In the genomic region with DNA sequence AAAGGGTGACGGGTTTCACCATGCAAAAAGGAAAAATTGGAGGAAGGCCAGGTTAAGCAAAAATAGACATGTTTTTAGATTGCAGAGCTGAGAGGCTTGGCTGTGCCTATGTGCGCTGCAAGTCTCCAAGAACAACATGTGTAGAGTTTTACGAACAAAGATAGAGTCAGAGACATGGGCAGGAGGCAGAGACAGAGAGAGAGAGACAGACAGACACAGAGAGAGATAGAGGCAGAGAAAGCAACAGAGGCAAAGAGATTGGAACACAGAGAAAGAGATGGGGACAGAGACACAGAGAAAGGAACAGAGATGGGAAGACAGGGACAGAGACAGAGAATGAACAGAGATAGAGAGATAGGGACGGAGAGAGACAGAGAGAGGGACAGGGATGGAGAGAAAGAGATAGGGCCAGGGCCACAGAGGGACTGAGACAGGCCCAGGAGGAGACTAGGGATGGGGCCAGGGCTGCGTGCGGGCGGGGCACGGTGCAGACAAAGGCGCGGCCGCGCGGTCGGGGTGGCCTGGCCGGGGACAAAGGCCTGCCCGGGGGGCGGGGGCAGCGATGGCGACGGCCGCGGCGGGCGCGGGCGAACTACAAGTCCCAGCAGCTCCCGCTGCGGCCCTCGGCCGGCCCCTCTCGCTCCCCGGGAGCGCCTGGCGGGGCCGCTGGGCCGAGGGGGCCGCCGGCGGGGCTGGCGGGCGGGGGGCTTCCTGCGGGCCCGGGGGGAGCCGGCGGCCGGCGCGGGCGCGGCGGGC, we compare ENCODE assay signal across 1 cellular context.
TF ChIP-seq lines count a peak whose summit lies in the region.

A gene (plus strand): TSS at position 633 of the 756 bp plus-strand sequence. CDS start 3,140 bp downstream, outside the sequence.

TF ChIP-seq in HepG2, 621 proteins besides CTCF, POLR2A, EP300 and RAD21 (continued from another document and continues in another):
- TF ChIP-seq, protein P1, sequence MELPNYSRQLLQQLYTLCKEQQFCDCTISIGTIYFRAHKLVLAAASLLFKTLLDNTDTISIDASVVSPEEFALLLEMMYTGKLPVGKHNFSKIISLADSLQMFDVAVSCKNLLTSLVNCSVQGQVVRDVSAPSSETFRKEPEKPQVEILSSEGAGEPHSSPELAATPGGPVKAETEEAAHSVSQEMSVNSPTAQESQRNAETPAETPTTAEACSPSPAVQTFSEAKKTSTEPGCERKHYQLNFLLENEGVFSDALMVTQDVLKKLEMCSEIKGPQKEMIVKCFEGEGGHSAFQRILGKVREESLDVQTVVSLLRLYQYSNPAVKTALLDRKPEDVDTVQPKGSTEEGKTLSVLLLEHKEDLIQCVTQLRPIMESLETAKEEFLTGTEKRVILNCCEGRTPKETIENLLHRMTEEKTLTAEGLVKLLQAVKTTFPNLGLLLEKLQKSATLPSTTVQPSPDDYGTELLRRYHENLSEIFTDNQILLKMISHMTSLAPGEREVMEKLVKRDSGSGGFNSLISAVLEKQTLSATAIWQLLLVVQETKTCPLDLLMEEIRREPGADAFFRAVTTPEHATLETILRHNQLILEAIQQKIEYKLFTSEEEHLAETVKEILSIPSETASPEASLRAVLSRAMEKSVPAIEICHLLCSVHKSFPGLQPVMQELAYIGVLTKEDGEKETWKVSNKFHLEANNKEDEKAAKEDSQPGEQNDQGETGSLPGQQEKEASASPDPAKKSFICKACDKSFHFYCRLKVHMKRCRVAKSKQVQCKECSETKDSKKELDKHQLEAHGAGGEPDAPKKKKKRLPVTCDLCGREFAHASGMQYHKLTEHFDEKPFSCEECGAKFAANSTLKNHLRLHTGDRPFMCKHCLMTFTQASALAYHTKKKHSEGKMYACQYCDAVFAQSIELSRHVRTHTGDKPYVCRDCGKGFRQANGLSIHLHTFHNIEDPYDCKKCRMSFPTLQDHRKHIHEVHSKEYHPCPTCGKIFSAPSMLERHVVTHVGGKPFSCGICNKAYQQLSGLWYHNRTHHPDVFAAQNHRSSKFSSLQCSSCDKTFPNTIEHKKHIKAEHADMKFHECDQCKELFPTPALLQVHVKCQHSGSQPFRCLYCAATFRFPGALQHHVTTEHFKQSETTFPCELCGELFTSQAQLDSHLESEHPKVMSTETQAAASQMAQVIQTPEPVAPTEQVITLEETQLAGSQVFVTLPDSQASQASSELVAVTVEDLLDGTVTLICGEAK (IDR thresholded peaks at IDR 0.05), result peak; percentile 25; the same call in 1 of the 2 replicates
- TF ChIP-seq, protein P1 (CRISPR knock-in tag; IDR thresholded peaks at IDR 0.05), result no peak
- TF ChIP-seq, protein P2, sequence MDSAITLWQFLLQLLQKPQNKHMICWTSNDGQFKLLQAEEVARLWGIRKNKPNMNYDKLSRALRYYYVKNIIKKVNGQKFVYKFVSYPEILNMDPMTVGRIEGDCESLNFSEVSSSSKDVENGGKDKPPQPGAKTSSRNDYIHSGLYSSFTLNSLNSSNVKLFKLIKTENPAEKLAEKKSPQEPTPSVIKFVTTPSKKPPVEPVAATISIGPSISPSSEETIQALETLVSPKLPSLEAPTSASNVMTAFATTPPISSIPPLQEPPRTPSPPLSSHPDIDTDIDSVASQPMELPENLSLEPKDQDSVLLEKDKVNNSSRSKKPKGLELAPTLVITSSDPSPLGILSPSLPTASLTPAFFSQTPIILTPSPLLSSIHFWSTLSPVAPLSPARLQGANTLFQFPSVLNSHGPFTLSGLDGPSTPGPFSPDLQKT (CRISPR knock-in tag; IDR thresholded peaks at IDR 0.05; ENCODE audit: borderline replicate concordance), result no peak
- TF ChIP-seq DR1 (CRISPR knock-in tag; IDR thresholded peaks at IDR 0.05) (no peak; the same call in 1 of the 2 replicates), ARNT (IDR thresholded peaks at IDR 0.05) (no peak), FOXA3 (CRISPR knock-in tag; IDR thresholded peaks at IDR 0.05) (no peak), TGIF2 (CRISPR knock-in tag; IDR thresholded peaks at IDR 0.05) (no peak), BHLHE40 (IDR thresholded peaks at IDR 0.05; ENCODE audit: low read length) (no peak), ZFYVE20 (CRISPR knock-in tag; IDR thresholded peaks at IDR 0.05; ENCODE audit: borderline replicate concordance, low read depth) (no peak), SKI (IDR thresholded peaks at IDR 0.05; ENCODE audit: partially characterized antibody) (no peak), TEAD2 (CRISPR knock-in tag; IDR thresholded peaks at IDR 0.05) (no peak), TRIM24 (CRISPR knock-in tag; IDR thresholded peaks at IDR 0.05) (no peak), REXO4 (CRISPR knock-in tag; IDR thresholded peaks at IDR 0.05; ENCODE audit: borderline replicate concordance) (no peak), SSRP1 (CRISPR knock-in tag; IDR thresholded peaks at IDR 0.05) (no peak), NR2F1 (CRISPR knock-in tag; IDR thresholded peaks at IDR 0.05) (no peak), HOXA5 (CRISPR knock-in tag; IDR thresholded peaks at IDR 0.05) (no peak), RFX3 (CRISPR knock-in tag; IDR thresholded peaks at IDR 0.05) (no peak), FOXJ3 (CRISPR knock-in tag; IDR thresholded peaks at IDR 0.05; ENCODE audit: borderline replicate concordance) (no peak), KDM1A (CRISPR knock-in tag; IDR thresholded peaks at IDR 0.05) (no peak), ZFP36L1 (CRISPR knock-in tag; IDR thresholded peaks at IDR 0.05) (no peak), HNRNPUL1 (IDR thresholded peaks at IDR 0.05; ENCODE audit: low read depth, low read length) (no peak), ZNF333 (CRISPR knock-in tag; IDR thresholded peaks at IDR 0.05; ENCODE audit: borderline replicate concordance) (no peak), ZNF598 (CRISPR knock-in tag; IDR thresholded peaks at IDR 0.05; ENCODE audit: borderline replicate concordance) (no peak), PPARG (CRISPR knock-in tag; conservative IDR thresholded peaks at IDR 0.05) (no peak), ZNF143 (CRISPR knock-in tag; IDR thresholded peaks at IDR 0.05) (peak; percentile 84)
- TF ChIP-seq, protein P3, sequence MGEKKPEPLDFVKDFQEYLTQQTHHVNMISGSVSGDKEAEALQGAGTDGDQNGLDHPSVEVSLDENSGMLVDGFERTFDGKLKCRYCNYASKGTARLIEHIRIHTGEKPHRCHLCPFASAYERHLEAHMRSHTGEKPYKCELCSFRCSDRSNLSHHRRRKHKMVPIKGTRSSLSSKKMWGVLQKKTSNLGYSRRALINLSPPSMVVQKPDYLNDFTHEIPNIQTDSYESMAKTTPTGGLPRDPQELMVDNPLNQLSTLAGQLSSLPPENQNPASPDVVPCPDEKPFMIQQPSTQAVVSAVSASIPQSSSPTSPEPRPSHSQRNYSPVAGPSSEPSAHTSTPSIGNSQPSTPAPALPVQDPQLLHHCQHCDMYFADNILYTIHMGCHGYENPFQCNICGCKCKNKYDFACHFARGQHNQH (CRISPR knock-in tag; IDR thresholded peaks at IDR 0.05), result 0 out of 2 replicates have a peak, but pooled peaks have one; percentile 16
- TF ChIP-seq, protein P4, sequence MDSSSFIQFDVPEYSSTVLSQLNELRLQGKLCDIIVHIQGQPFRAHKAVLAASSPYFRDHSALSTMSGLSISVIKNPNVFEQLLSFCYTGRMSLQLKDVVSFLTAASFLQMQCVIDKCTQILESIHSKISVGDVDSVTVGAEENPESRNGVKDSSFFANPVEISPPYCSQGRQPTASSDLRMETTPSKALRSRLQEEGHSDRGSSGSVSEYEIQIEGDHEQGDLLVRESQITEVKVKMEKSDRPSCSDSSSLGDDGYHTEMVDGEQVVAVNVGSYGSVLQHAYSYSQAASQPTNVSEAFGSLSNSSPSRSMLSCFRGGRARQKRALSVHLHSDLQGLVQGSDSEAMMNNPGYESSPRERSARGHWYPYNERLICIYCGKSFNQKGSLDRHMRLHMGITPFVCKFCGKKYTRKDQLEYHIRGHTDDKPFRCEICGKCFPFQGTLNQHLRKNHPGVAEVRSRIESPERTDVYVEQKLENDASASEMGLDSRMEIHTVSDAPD (CRISPR knock-in tag; IDR thresholded peaks at IDR 0.05), result no peak
- TF ChIP-seq, protein P5, sequence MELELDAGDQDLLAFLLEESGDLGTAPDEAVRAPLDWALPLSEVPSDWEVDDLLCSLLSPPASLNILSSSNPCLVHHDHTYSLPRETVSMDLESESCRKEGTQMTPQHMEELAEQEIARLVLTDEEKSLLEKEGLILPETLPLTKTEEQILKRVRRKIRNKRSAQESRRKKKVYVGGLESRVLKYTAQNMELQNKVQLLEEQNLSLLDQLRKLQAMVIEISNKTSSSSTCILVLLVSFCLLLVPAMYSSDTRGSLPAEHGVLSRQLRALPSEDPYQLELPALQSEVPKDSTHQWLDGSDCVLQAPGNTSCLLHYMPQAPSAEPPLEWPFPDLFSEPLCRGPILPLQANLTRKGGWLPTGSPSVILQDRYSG (CRISPR knock-in tag; IDR thresholded peaks at IDR 0.05), result no peak
- TF ChIP-seq, protein P6, sequence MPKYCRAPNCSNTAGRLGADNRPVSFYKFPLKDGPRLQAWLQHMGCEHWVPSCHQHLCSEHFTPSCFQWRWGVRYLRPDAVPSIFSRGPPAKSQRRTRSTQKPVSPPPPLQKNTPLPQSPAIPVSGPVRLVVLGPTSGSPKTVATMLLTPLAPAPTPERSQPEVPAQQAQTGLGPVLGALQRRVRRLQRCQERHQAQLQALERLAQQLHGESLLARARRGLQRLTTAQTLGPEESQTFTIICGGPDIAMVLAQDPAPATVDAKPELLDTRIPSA (CRISPR knock-in tag; IDR thresholded peaks at IDR 0.05; ENCODE audit: borderline replicate concordance), result no peak
- TF ChIP-seq, protein P7, sequence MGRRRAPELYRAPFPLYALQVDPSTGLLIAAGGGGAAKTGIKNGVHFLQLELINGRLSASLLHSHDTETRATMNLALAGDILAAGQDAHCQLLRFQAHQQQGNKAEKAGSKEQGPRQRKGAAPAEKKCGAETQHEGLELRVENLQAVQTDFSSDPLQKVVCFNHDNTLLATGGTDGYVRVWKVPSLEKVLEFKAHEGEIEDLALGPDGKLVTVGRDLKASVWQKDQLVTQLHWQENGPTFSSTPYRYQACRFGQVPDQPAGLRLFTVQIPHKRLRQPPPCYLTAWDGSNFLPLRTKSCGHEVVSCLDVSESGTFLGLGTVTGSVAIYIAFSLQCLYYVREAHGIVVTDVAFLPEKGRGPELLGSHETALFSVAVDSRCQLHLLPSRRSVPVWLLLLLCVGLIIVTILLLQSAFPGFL (CRISPR knock-in tag; IDR thresholded peaks at IDR 0.05), result no peak
- TF ChIP-seq, protein P8, sequence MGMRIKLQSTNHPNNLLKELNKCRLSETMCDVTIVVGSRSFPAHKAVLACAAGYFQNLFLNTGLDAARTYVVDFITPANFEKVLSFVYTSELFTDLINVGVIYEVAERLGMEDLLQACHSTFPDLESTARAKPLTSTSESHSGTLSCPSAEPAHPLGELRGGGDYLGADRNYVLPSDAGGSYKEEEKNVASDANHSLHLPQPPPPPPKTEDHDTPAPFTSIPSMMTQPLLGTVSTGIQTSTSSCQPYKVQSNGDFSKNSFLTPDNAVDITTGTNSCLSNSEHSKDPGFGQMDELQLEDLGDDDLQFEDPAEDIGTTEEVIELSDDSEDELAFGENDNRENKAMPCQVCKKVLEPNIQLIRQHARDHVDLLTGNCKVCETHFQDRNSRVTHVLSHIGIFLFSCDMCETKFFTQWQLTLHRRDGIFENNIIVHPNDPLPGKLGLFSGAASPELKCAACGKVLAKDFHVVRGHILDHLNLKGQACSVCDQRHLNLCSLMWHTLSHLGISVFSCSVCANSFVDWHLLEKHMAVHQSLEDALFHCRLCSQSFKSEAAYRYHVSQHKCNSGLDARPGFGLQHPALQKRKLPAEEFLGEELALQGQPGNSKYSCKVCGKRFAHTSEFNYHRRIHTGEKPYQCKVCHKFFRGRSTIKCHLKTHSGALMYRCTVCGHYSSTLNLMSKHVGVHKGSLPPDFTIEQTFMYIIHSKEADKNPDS (CRISPR knock-in tag; IDR thresholded peaks at IDR 0.05), result no peak
- TF ChIP-seq, protein P9, sequence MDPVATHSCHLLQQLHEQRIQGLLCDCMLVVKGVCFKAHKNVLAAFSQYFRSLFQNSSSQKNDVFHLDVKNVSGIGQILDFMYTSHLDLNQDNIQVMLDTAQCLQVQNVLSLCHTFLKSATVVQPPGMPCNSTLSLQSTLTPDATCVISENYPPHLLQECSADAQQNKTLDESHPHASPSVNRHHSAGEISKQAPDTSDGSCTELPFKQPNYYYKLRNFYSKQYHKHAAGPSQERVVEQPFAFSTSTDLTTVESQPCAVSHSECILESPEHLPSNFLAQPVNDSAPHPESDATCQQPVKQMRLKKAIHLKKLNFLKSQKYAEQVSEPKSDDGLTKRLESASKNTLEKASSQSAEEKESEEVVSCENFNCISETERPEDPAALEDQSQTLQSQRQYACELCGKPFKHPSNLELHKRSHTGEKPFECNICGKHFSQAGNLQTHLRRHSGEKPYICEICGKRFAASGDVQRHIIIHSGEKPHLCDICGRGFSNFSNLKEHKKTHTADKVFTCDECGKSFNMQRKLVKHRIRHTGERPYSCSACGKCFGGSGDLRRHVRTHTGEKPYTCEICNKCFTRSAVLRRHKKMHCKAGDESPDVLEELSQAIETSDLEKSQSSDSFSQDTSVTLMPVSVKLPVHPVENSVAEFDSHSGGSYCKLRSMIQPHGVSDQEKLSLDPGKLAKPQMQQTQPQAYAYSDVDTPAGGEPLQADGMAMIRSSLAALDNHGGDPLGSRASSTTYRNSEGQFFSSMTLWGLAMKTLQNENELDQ (CRISPR knock-in tag; IDR thresholded peaks at IDR 0.05; ENCODE audit: borderline replicate concordance), result 0 out of 2 replicates have a peak, but pooled peaks have one; percentile 25
- TF ChIP-seq, protein P10, sequence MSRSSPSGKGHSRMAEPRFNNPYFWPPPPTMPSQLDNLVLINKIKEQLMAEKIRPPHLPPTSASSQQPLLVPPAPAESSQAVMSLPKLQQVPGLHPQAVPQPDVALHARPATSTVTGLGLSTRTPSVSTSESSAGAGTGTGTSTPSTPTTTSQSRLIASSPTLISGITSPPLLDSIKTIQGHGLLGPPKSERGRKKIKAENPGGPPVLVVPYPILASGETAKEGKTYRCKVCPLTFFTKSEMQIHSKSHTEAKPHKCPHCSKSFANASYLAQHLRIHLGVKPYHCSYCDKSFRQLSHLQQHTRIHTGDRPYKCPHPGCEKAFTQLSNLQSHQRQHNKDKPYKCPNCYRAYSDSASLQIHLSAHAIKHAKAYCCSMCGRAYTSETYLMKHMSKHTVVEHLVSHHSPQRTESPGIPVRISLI (CRISPR knock-in tag; IDR thresholded peaks at IDR 0.05; ENCODE audit: borderline replicate concordance), result no peak
